Comparison of ENCODE assay signal across 8 cellular contexts in the genomic region with DNA sequence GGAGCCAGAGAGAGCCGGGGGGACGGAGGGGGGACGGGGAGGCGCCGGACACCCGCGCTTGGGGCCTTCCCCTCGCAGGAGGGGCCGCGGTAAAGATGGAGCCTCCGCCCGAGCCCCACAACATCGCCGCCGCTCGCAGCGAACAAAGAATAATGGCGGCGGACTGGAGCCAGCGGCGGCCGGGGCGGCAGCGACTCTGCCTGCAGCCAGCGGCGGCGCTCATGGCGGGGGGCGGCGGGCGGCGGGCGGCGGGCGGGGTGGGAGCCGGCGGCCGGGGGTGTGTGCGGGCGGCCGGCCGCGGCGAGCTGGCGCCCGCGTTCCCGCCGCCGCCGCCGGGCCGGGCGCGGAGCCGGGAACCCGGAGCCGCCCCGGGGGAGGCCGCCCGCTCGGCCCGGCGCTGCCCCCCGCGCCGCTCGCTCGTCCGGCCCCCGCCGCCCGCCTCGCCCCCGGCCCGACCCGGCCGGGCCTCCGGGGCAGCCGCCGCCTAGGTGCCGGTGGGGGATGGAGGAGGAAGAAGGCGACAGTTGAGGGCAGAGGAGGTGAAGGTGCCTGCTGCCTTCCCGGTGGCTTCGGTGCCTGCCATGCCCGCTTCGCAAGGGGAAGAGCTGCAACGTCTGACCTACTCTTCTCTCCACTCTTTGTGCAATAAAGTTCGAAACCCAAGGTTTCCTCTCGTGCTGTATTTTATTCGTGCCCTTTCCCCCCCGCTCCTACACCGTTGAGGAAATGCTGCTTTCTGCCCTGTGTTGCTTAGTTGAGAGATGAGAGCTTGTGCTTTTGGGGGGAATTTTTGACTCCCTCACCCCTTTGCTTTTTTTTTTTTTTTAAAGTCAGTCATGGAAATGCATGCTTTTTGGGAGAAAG. TPM values are rescaled to one million over a fixed set of nuclear protein-coding genes. Genes with fewer than 3 reads are reported as not detected.
DNase-seq lines count a peak whose midpoint lies in the region; ATAC-seq and TF ChIP-seq lines count a peak whose summit lies in the region.

No MANE protein-coding gene starts in this region.

- TF ChIP-seq CTCF in foreskin fibroblast (IDR thresholded peaks at IDR 0.05; ENCODE audit: low read depth, low read length) (no peak), neutrophil (IDR thresholded peaks at IDR 0.05) (no peak), type B pancreatic cell (conservative IDR thresholded peaks at IDR 0.05) (no peak)

- no peaks in the 10 kb centered on the region for H3K27me3 ChIP-seq in neutrophil

- peaks cover 7% of the 10 kb centered on the region for H3K27me3 Mint-ChIP-seq in type B pancreatic cell

- DNase-seq in NCI-H345 (lab: John Stamatoyannopoulos, UW) (peak; percentile 28), NCI-H345 treated with DMSO at 0.1 percent for 48 hours (lab: John Stamatoyannopoulos, UW; ENCODE audit: unreplicated experiment) (no peak), RKO (ENCODE audit: low spot score) (peak; percentile 64), foreskin fibroblast (peak in 1 of 2 donors; percentile 50), type B pancreatic cell (ENCODE audit: extremely low spot score, unreplicated experiment) (no peak)
- peak; percentile 31 for DNase-seq in activated T-helper 9 cell treated with anti-CD3 and anti-CD28 coated beads, Interleukin-2, amount 50 U/mL, for 16 hours (ENCODE audit: low read depth)

- no peaks in the 10 kb centered on the region for H3K9me3 ChIP-seq in neutrophil

- peak; percentile 12 for ATAC-seq in HG03175 (IDR thresholded peaks at IDR 0.05; ENCODE audit: unreplicated experiment)

- H3K4me3 ChIP-seq in foreskin fibroblast (ENCODE audit: low read depth in 1 of 2, low read length in 2 of 2) (peak overlapping the region; percentile 84 to 96), neutrophil (ENCODE audit: low read depth in 1 of 2, low read length in 1 of 2) (peak overlapping the region; percentile 88 to 94)

- peaks cover 28% of the 10 kb centered on the region for H3K4me1 Mint-ChIP-seq in type B pancreatic cell (ENCODE audit: unreplicated experiment)

- H3K27ac Mint-ChIP-seq in type B pancreatic cell, result peak overlapping the region; percentile 100

- H3K27ac ChIP-seq in neutrophil, result peak overlapping the region; percentile 99

- peaks cover 9% of the 10 kb centered on the region for H3K36me3 Mint-ChIP-seq in type B pancreatic cell

- no peaks in the 10 kb centered on the region for H3K9me3 Mint-ChIP-seq in type B pancreatic cell

- H3K4me1 ChIP-seq in neutrophil (ENCODE audit: control insufficient read depth in 1 of 2, insufficient read depth in 1 of 2, low read depth in 1 of 2, low read length in 1 of 2), result peaks cover 53 to 55% of the 10 kb centered on the region in 2 experiments

- H3K4me3 Mint-ChIP-seq in type B pancreatic cell, result peak overlapping the region; percentile 100

- H3K36me3 ChIP-seq in neutrophil, result peaks cover 5% of the 10 kb centered on the region

RNA-seq across cellular contexts. Expression of a gene that starts 0.6 kb away (rescaled TPM):
- 78.5 and 89.6 TPM in 2 replicates for total RNA-seq in type B pancreatic cell (ENCODE audit: low replicate concordance)

Comparison
In these comparisons a context has a peak if more than half of its experiments do, and no peak if none do; other contexts are left out.
1. DNase-seq: peak in NCI-H345 (single experiment), RKO (single experiment) and activated T-helper 9 cell treated with anti-CD3 and anti-CD28 coated beads, Interleukin-2, amount 50 U/mL, for 16 hours (single experiment); none in NCI-H345 treated with DMSO at 0.1 percent for 48 hours (single experiment) and type B pancreatic cell (single experiment).